ENCODE assay signal across 8 cellular contexts in the genomic region with DNA sequence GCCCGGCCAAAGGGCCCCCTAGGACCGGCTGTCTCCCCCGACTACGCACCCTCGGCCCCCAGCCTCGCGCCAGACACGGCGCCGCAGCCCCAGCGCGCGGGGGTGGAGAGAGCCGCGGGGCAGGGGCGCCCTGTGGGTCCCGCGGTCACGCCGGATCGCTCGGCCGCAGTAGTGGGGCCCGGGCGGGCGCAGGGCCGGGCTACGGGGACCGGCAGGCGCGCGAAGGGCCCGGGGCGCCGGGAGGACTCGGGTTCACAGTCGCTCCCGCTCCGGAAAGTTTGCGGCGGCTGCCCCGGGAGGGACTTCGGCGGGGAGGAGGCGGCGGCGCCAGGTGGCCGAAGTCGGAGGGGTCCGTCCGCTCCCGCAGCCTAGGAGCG. TPM values are rescaled to one million over a fixed set of nuclear protein-coding genes. Genes with fewer than 3 reads are reported as not detected.
DNase-seq lines count a peak whose midpoint lies in the region; ATAC-seq and TF ChIP-seq lines count a peak whose summit lies in the region.

No MANE protein-coding gene starts in this region.

- CTCF ChIA-PET in activated naive CD4-positive, alpha-beta T cell treated with anti-CD3 and anti-CD28 coated beads for 36 hours (lab: Charles Lee) = no interaction called here

- H3K4me1 ChIP-seq in stomach smooth muscle (ENCODE audit: control insufficient read depth, insufficient read depth, low read length) = peaks cover 14% of the 10 kb centered on the region

- H3K36me3 ChIP-seq in brain microvascular endothelial cell (replicated peaks) (no peaks in the 10 kb centered on the region), stomach smooth muscle (ENCODE audit: control insufficient read depth in 2 of 2, insufficient read depth in 2 of 2, low read length in 2 of 2) (peaks cover 0 to 3% of the 10 kb centered on the region in 2 donors)

- DNase-seq in activated naive CD4-positive, alpha-beta T cell treated with anti-CD3 and anti-CD28 coated beads for 36 hours = no peak
- DNase-seq in activated naive CD4-positive, alpha-beta T cell treated with anti-CD3 and anti-CD28 coated beads, Interleukin-2, amount 50 U/mL, for 16 hours = no peak
- DNase-seq in brain microvascular endothelial cell (no peak), left colon (peak in 1 of 2 donors; percentile 40), SIG-M5 treated with dmso at 0.1 percent for 504 hours (lab: John Stamatoyannopoulos, UW; ENCODE audit: unreplicated experiment) (no peak), NCI-H1436 treated with DMSO at 0.1 percent for 48 hours (lab: John Stamatoyannopoulos, UW) (no peak)
- no peak for DNase-seq in activated CD4-positive, alpha-beta T cell treated with anti-CD3 and anti-CD28 coated beads, Interleukin-2, amount 50 U/mL, for 1 hour

- peak overlapping the region; percentile 60 for H3K4me3 ChIP-seq in brain microvascular endothelial cell (ENCODE audit: low read depth, low read length)
- H3K4me3 ChIP-seq in stomach smooth muscle (ENCODE audit: low read length in 2 of 2) = peak overlapping the region; percentile 67 to 78

- H3K27ac ChIP-seq in brain microvascular endothelial cell (no peak overlapping the region), stomach smooth muscle (ENCODE audit: low read length) (peak overlapping the region; percentile 53)

- peak overlapping the region; percentile 56 for H3K4me3 Mint-ChIP-seq in activated naive CD4-positive, alpha-beta T cell treated with anti-CD3 and anti-CD28 coated beads for 36 hours

- intact Hi-C loops in activated naive CD4-positive, alpha-beta T cell treated with anti-CD3 and anti-CD28 coated beads for 36 hours (cut with micrococcal nuclease) = no loop called here
- intact Hi-C loops in left colon (cut with DNase I, micrococcal nuclease) = no loop called here

- peak; percentile 43 for ATAC-seq in left colon

- no peaks in the 10 kb centered on the region for H3K27me3 ChIP-seq in brain microvascular endothelial cell (replicated peaks)
- no peaks in the 10 kb centered on the region for H3K27me3 ChIP-seq in stomach smooth muscle (ENCODE audit: control insufficient read depth in 1 of 2, insufficient read depth in 2 of 2, low read length in 2 of 2)

- H3K27me3 Mint-ChIP-seq in activated naive CD4-positive, alpha-beta T cell treated with anti-CD3 and anti-CD28 coated beads for 36 hours (ENCODE audit: low read depth) = peaks cover 34% of the 10 kb centered on the region

- no peaks in the 10 kb centered on the region for H3K9me3 ChIP-seq in stomach smooth muscle (ENCODE audit: control insufficient read depth in 2 of 2, low read length in 2 of 2)

- no peak overlapping the region for H3K27ac Mint-ChIP-seq in activated naive CD4-positive, alpha-beta T cell treated with anti-CD3 and anti-CD28 coated beads for 36 hours

- no peak for TF ChIP-seq CTCF in brain microvascular endothelial cell (IDR thresholded peaks at IDR 0.05; ENCODE audit: low read depth, low read length, missing control alignments)

- in situ Hi-C loops in brain microvascular endothelial cell (cut with HindIII; ENCODE audit: low pct_ligation_motif_present, low sequenced_read_pairs) = no loop called here

- H3K9me3 Mint-ChIP-seq in activated naive CD4-positive, alpha-beta T cell treated with anti-CD3 and anti-CD28 coated beads for 36 hours = no peaks in the 10 kb centered on the region

- H3K4me1 Mint-ChIP-seq in activated naive CD4-positive, alpha-beta T cell treated with anti-CD3 and anti-CD28 coated beads for 36 hours (ENCODE audit: low read depth) = peaks cover 12% of the 10 kb centered on the region

- no peaks in the 10 kb centered on the region for H3K36me3 Mint-ChIP-seq in activated naive CD4-positive, alpha-beta T cell treated with anti-CD3 and anti-CD28 coated beads for 36 hours (ENCODE audit: low read depth)

- peak overlapping the region; percentile 62 to 66 for H3K9ac ChIP-seq in stomach smooth muscle (ENCODE audit: low read length in 2 of 2)

RNA-seq across cellular contexts. Expression of gene ZNF669, which starts 7.1 kb away (rescaled TPM):
- total RNA-seq in activated naive CD4-positive, alpha-beta T cell treated with anti-CD3 and anti-CD28 coated beads for 36 hours = 1 to 10 TPM; 8.2 to 8.4 TPM
- total RNA-seq in left colon = 1 to 10 TPM; 4.9 to 5.9 TPM

RNA-seq across cellular contexts. Expression of gene ZNF670, which starts 32.6 kb away (rescaled TPM):
- total RNA-seq in activated naive CD4-positive, alpha-beta T cell treated with anti-CD3 and anti-CD28 coated beads for 36 hours = 1 to 10 TPM; 4.1 to 4.3 TPM
- total RNA-seq in left colon = 1 to 10 TPM; 2.0 to 2.3 TPM
